In the genomic region with DNA sequence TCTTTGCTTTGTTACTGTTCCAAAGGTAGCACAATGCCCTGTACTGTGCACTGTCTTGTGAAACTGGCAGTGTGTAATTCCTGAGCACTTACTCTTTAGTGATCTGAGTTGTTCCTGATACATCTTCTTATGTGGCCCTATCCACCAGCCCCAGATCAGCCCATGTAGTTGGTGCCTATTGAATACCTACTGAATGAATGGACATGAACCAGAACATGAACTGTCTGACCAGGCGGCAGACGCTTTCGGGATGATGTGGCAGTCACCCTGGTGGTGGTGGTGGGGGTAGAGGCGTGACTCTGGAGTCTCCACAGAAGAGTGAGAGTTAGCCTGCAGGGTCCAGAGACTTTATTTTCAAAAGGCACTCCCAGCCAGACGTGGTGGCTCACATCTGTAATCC, we compare ENCODE assay signal across 16 cellular contexts.
"Had no signal": no experiment of that assay in that cellular context is flagged by ENCODE, and none has a peak within 500 bp of the region (broad histone marks: within the 10 kb centered on the region; RNA-seq: fewer than 3 reads in every experiment).

No MANE protein-coding gene starts in this region.

- H3K36me3 ChIP-seq: left ventricle myocardium inferior, neutrophil, ovary, prostate gland had no signal

- DNase-seq: activated CD4-positive, alpha-beta memory T cell treated with anti-CD3 and anti-CD28 coated beads for 36 hours; activated CD4-positive, alpha-beta T cell treated with anti-CD3 and anti-CD28 coated beads for 48 hours; activated effector memory CD4-positive, alpha-beta T cell treated with Interleukin-2 at 50 U/mL for 16 hours; activated naive CD4-positive, alpha-beta T cell treated with anti-CD3 and anti-CD28 coated beads for 36 hours; activated T-cell treated with anti-CD3 and anti-CD28 coated beads, Interleukin-2, amount 50 U/mL, for 48 hours; cerebellar nuclear complex; cortex of kidney; kidney glomerular epithelial cell; left ventricle myocardium inferior; midbrain; ovary; stimulated activated CD4-positive, alpha-beta T cell treated with anti-CD3 and anti-CD28 coated beads, Interleukin-4, amount 100 ng/mL, for 24 hours; stimulated activated naive CD8-positive, alpha-beta T cell treated with anti-CD3 and anti-CD28 coated beads, Interleukin-15, Interleukin-2, amounts not matched to agents 100 U/mL and 50 U/mL, for 24 hours had no signal

- H3K4me1 ChIP-seq: left ventricle myocardium inferior, prostate gland had no signal

- H3K27ac ChIP-seq: epithelial cell of prostate, left ventricle myocardium inferior, neutrophil, ovary, prostate gland had no signal

- H3K27me3 ChIP-seq: ovary had no signal

- ATAC-seq: stimulated activated naive CD8-positive, alpha-beta T cell treated with anti-CD3 and anti-CD28 coated beads, Interleukin-15, Interleukin-2, amounts not matched to agents 100 U/mL and 50 U/mL, for 24 hours had no signal

- H3K4me3 ChIP-seq: left ventricle myocardium inferior, ovary, prostate gland had no signal

- H3K9me3 ChIP-seq: left ventricle myocardium inferior, neutrophil, ovary, prostate gland had no signal
